11 cellular contexts compared by ENCODE assay signal in genomic region chr12:115660211-115660805, GRCh38.
DNase-seq lines count a peak whose midpoint lies in the region; ATAC-seq and TF ChIP-seq lines count a peak whose summit lies in the region.
"Had no signal": no experiment of that assay in that cellular context is flagged by ENCODE, and none has a peak within 500 bp of the region (broad histone marks: within the 10 kb centered on the region; RNA-seq: fewer than 3 reads in every experiment).

No MANE protein-coding gene starts in this region.

- H3K4me3 ChIP-seq in AG10803 (ENCODE audit: low read length), result no peak overlapping the region
- H3K4me3 ChIP-seq in fibroblast of the aortic adventitia (ENCODE audit: low read depth, low read length), result no peak overlapping the region
- no peak overlapping the region for H3K4me3 ChIP-seq in parathyroid adenoma (ENCODE audit: low read depth, low read length)

- H3K27me3 ChIP-seq in parathyroid adenoma (ENCODE audit: control insufficient read depth, insufficient read depth, low read length), result no peaks in the 10 kb centered on the region

- ATAC-seq in GM19452 (IDR thresholded peaks at IDR 0.05; ENCODE audit: unreplicated experiment) (no peak), GM18519 (IDR thresholded peaks at IDR 0.05; ENCODE audit: low FRiP score, unreplicated experiment) (no peak)
- ATAC-seq: activated T-cell treated with anti-CD3 and anti-CD28 coated beads, Interleukin-2, amount 50 U/mL, for 4 hours; WTC11 had no signal

- peak overlapping the region; percentile 29 for H3K27ac ChIP-seq in parathyroid adenoma

- TF ChIP-seq CTCF in AG10803 (conservative IDR thresholded peaks at IDR 0.05; ENCODE audit: low read length), result no peak
- no peak for TF ChIP-seq CTCF in fibroblast of the aortic adventitia (IDR thresholded peaks at IDR 0.05; ENCODE audit: insufficient read depth, low read length)
- no peak for TF ChIP-seq CTCF in parathyroid adenoma (IDR thresholded peaks at IDR 0.05)

- H3K9ac ChIP-seq in parathyroid adenoma, result no peak overlapping the region

- H3K9me3 ChIP-seq in parathyroid adenoma (ENCODE audit: control insufficient read depth, low read length), result no peaks in the 10 kb centered on the region

- no peaks in the 10 kb centered on the region for H3K36me3 ChIP-seq in parathyroid adenoma (ENCODE audit: control insufficient read depth, insufficient read depth, low read length)

- H2AFZ ChIP-seq in parathyroid adenoma, result no peak overlapping the region

- DNase-seq in AG10803 (ENCODE audit: low read depth), result peak; percentile 66
- peak; percentile 2 for DNase-seq in SW480 (ENCODE audit: low spot score)
- peak; percentile 77 for DNase-seq in fibroblast of the aortic adventitia (ENCODE audit: low read depth)
- DNase-seq in SHP77 (lab: John Stamatoyannopoulos, UW), result no peak
- no peak for DNase-seq in NCI-H2196 (lab: John Stamatoyannopoulos, UW; ENCODE audit: unreplicated experiment)
- DNase-seq: activated T-cell treated with anti-CD3 and anti-CD28 coated beads, Interleukin-2, amount 50 U/mL, for 4 hours; NCI-H1105 had no signal

- no peak overlapping the region for H3K4me2 ChIP-seq in parathyroid adenoma (ENCODE audit: low read length)

- no peaks in the 10 kb centered on the region for H3K79me2 ChIP-seq in parathyroid adenoma

- H3K4me1 ChIP-seq in parathyroid adenoma, result no peaks in the 10 kb centered on the region

Comparison
In these comparisons a context has a peak if more than half of its experiments do, and no peak if none do; other contexts are left out.
1. DNase-seq: peak in AG10803 (single experiment), SW480 (single experiment) and fibroblast of the aortic adventitia (single experiment); none in SHP77 (0 of 2) and NCI-H2196 (single experiment).